20 cellular contexts compared by ENCODE assay signal in the genomic region with DNA sequence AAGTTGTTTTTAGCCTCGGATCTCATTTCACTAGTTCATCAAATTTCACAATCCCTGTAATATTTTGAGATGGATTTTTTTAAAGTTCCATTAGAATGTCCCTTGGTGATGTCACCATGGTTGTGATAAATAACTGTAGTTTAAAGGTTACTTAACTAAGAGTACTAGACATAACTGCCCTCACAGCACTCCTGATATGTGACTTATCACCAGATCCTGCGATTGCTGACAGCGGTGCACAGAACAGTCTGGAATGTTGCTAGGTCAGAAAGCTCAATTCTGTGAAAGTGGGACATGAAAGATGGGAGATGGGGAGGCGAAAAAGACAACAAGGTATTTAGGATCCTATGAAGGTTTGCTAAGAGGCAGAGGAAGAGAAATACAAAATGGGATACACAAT. TPM values are rescaled to one million over a fixed set of nuclear protein-coding genes. Genes with fewer than 3 reads are reported as not detected.
"Had no signal": no experiment of that assay in that cellular context is flagged by ENCODE, and none has a peak within 500 bp of the region (broad histone marks: within the 10 kb centered on the region; RNA-seq: fewer than 3 reads in every experiment).

No MANE protein-coding gene starts in this region.

- DNase-seq: activated CD4-positive, alpha-beta T cell treated with anti-CD3 and anti-CD28 coated beads, Interleukin-2, amount 50 U/mL, for 4 hours; activated CD4-positive, CD25-positive, alpha-beta regulatory T cell treated with anti-CD3 and anti-CD28 coated beads, Interleukin-2, amount 50 U/mL, for 72 hours; activated effector memory CD4-positive, alpha-beta T cell treated with anti-CD3 and anti-CD28 coated beads, Interleukin-2, amount 50 U/mL, for 16 hours; activated T-cell treated with anti-CD3 and anti-CD28 coated beads, Interleukin-2, amount 50 U/mL, for 4 hours; amniotic stem cell; brain microvascular endothelial cell; hippocampal formation; kidney glomerular epithelial cell; mammary epithelial cell; naive thymus-derived CD8-positive, alpha-beta T cell; occipital lobe; stimulated activated CD4-positive, alpha-beta T cell treated with anti-CD3 and anti-CD28 coated beads, Interleukin-4, amount 100 ng/mL, for 4 hours; stomach; SW 1271; upper lobe of right lung had no signal

- H3K27me3 ChIP-seq: brain microvascular endothelial cell, SJSA1, stomach, upper lobe of right lung had no signal

- H3K4me1 ChIP-seq: SJSA1, upper lobe of right lung had no signal

- H3K36me3 ChIP-seq: brain microvascular endothelial cell, SJSA1, stomach, upper lobe of right lung had no signal

- ATAC-seq: activated naive CD4-positive, alpha-beta T cell treated with anti-CD3 and anti-CD28 coated beads, Interleukin-2, amount 50 U/mL, for 72 hours; activated T-cell treated with anti-CD3 and anti-CD28 coated beads, Interleukin-2, amount 50 U/mL, for 4 hours; naive thymus-derived CD8-positive, alpha-beta T cell; upper lobe of right lung had no signal

- H3K9me3 ChIP-seq: SJSA1, stomach, upper lobe of right lung had no signal

- H3K27ac ChIP-seq: brain microvascular endothelial cell, SJSA1, skin epidermis, upper lobe of right lung had no signal

- H3K4me3 ChIP-seq: SJSA1, skin epidermis, stomach, upper lobe of right lung had no signal

RNA-seq across cellular contexts. Expression of gene FAM13C, which starts 40.2 kb away (rescaled TPM):
- total RNA-seq: activated T-cell treated with anti-CD3 and anti-CD28 coated beads, Interleukin-2, amount 50 U/mL, for 4 hours; endothelial cell of umbilical vein; mononuclear cell; naive thymus-derived CD8-positive, alpha-beta T cell had no signal
- polyA plus RNA-seq: naive thymus-derived CD8-positive, alpha-beta T cell had no signal
